Comparison of ENCODE assay signal across 8 cellular contexts in genomic region chr10:42952358-42952757, GRCh38.
DNase-seq lines count a peak whose midpoint lies in the region; ATAC-seq and TF ChIP-seq lines count a peak whose summit lies in the region.

No MANE protein-coding gene starts in this region.

- DNase-seq in COLO668 (lab: John Stamatoyannopoulos, UW; ENCODE audit: unreplicated experiment) = peak; percentile 75
- DNase-seq in NB4 (ENCODE audit: low read depth) = peak; percentile 30
- DNase-seq in epithelial cell of esophagus (ENCODE audit: low read depth) = peak; percentile 41
- peak; percentile 73 for DNase-seq in mesenteric fat pad (ENCODE audit: low spot score)
- DNase-seq in activated T-cell treated with anti-CD3 and anti-CD28 coated beads, Interleukin-2, amount 50 U/mL, for 1 hour = no peak
- DNase-seq in hippocampal formation (lab: John Stamatoyannopoulos, UW) = no peak
- DNase-seq in OCI-M2 (lab: John Stamatoyannopoulos, UW; ENCODE audit: unreplicated experiment) = no peak

- H3K4me3 ChIP-seq in NB4 (ENCODE audit: low read depth, low read length) = no peak overlapping the region
- H3K4me3 ChIP-seq in epithelial cell of esophagus (ENCODE audit: low read length) = no peak overlapping the region

- peak; percentile 41 for TF ChIP-seq POLR2A in NB4 (IDR thresholded peaks at IDR 0.05; ENCODE audit: extremely low read depth, insufficient read length)

- no peak for ATAC-seq in HG03135 (IDR thresholded peaks at IDR 0.05; ENCODE audit: unreplicated experiment)

- TF ChIP-seq CTCF in NB4 (IDR thresholded peaks at IDR 0.05; ENCODE audit: low read depth, low read length) (no peak), epithelial cell of esophagus (IDR thresholded peaks at IDR 0.05; ENCODE audit: insufficient read depth, low read depth, low read length, missing control alignments) (no peak)

Comparison
In these comparisons a context has a peak if more than half of its experiments do, and no peak if none do; other contexts are left out.
1. DNase-seq: peak in COLO668 (single experiment), NB4 (single experiment), epithelial cell of esophagus (single experiment) and mesenteric fat pad (single experiment); none in activated T-cell treated with anti-CD3 and anti-CD28 coated beads, Interleukin-2, amount 50 U/mL, for 1 hour (single experiment), hippocampal formation (0 of 2) and OCI-M2 (single experiment).